Comparison of ENCODE assay signal across 17 cellular contexts in the genomic region with DNA sequence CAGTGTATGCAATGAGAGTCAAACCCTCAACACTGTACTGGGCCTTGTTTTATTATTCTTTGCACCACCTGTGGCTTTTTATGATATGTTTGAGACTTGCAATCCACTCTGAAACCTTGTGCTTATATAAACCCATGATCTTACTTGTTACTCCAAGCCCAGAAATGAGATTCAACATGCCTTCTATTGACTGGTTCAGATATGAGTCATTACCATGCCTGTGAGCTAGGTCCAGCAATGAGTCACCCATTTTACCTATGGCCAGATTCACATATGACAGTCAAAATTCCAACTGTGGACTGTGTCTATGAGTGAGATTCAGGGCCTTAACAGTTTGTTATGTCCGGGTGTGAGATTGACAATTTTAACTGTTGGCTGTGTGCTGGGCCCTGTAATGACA.
"Had no signal": no experiment of that assay in that cellular context is flagged by ENCODE, and none has a peak within 500 bp of the region (broad histone marks: within the 10 kb centered on the region; RNA-seq: fewer than 3 reads in every experiment).

No MANE protein-coding gene starts in this region.

- H3K27ac ChIP-seq: coronary artery, hepatocyte, right atrium auricular region, tibial nerve had no signal

- DNase-seq: activated B cell treated with CpG ODN at 0.5 μM for 24 hours; activated CD4-positive, alpha-beta T cell treated with anti-CD3 and anti-CD28 coated beads, Interleukin-2, amount 10 ng/mL, durations not matched to agents 24 days and 14 days; activated CD8-positive, alpha-beta memory T cell treated with anti-CD3 and anti-CD28 coated beads, Interleukin-2, amount 50 U/mL, for 48 hours; activated gamma-delta T cell treated with Interleukin-2 at 50 U/mL for 16 hours; activated T-cell treated with anti-CD3 and anti-CD28 coated beads, Interleukin-2, amount 50 U/mL, for 72 hours; amniotic stem cell; central memory CD4-positive, alpha-beta T cell; kidney; nucleus accumbens; stimulated activated CD4-positive, alpha-beta T cell treated with anti-CD3 and anti-CD28 coated beads, Interleukin-4, amount 100 ng/mL, for 24 hours; stimulated activated naive CD4-positive, alpha-beta T cell had no signal

- FAIRE-seq: kidney, TTC549 had no signal

- ATAC-seq: activated T-cell treated with anti-CD3 and anti-CD28 coated beads, Interleukin-2, amount 50 U/mL, for 72 hours; natural killer cell treated with Interleukin-12 subunit alpha and Interleukin-12 subunit beta and Interleukin-15 and Interleukin-18, amount 100 ng/mL, for 72 hours had no signal
